Comparison of ENCODE assay signal across 36 cellular contexts in the genomic region with DNA sequence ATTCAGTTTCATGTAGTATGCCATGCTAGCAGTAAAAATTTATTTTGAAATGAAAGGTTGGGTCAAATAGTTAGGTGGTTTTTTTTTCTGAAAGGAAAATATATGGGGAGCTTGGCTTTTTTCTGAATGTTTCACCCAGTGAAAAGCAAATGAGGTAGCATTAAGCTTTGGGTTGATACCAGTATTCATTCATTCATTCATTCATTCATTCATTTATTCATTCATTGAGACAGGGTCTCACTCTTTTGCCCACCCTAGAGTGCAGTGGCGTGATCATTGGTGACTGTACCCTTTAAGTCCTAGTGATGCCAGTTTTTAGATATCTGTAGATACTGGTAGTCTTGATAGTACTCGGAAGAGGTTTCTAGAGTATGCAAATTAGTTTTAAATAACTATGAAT.
"Had no signal": no experiment of that assay in that cellular context is flagged by ENCODE, and none has a peak within 500 bp of the region (broad histone marks: within the 10 kb centered on the region; RNA-seq: fewer than 3 reads in every experiment).

No MANE protein-coding gene starts in this region.

- DNase-seq: Karpas-422, Kasumi-1, MG63, MM.1S, MV-4-11, NCI-H1048, NCI-H1092, NCI-H1092 treated with DMSO at 0.1 percent for 48 hours, NCI-H1105, NCI-H1105 treated with DMSO at 0.1 percent for 48 hours, NCI-H1417, NCI-H1417 treated with DMSO at 0.1 percent for 48 hours, NCI-H1436, NCI-H1436 treated with DMSO at 0.1 percent for 48 hours, NCI-H146, NCI-H1694, NCI-H1694 treated with DMSO at 0.1 percent for 48 hours, NCI-H187, NCI-H187 treated with DMSO at 0.1 percent for 48 hours, NCI-H1930, NCI-H2029, NCI-H2029 treated with DMSO at 0.1 percent for 48 hours, NCI-H2081, NCI-H2081 treated with DMSO at 0.1 percent for 48 hours, NCI-H2107, NCI-H2171, NCI-H2171 treated with DMSO at 0.1 percent for 48 hours, NCI-H2227 treated with DMSO at 0.1 percent for 48 hours, NCI-H226, NCI-H345, NCI-H446, NCI-H446 treated with DMSO at 0.1 percent for 48 hours, NCI-H510A, NCI-H510A treated with DMSO at 0.1 percent for 48 hours, NCI-H524, NCI-H524 treated with DMSO at 0.1 percent for 48 hours had no signal

- H3K9me3 ChIP-seq: MG63 had no signal

- H3K27me3 ChIP-seq: MG63 had no signal

- H3K4me3 ChIP-seq: MG63 had no signal
